Comparison of ENCODE assay signal across 20 cellular contexts in genomic region chr22:48784701-48785503, GRCh38.
A peak's percentile ranks its signal among the peaks of the same experiment; 100 is the strongest.
DNase-seq lines count a peak whose midpoint lies in the region; ATAC-seq and TF ChIP-seq lines count a peak whose summit lies in the region.
"Had no signal": no experiment of that assay in that cellular context is flagged by ENCODE, and none has a peak within 500 bp of the region (broad histone marks: within the 10 kb centered on the region; RNA-seq: fewer than 3 reads in every experiment).

No MANE protein-coding gene starts in this region.

- no peak overlapping the region for H4K8ac ChIP-seq in neuronal stem cell (ENCODE audit: low read depth, low read length)

- TF ChIP-seq CTCF in right atrium auricular region (IDR thresholded peaks at IDR 0.05), result no peak
- no peak for TF ChIP-seq CTCF in esophagus muscularis mucosa (IDR thresholded peaks at IDR 0.05)

- no peak overlapping the region for H2BK5ac ChIP-seq in neuronal stem cell (ENCODE audit: low read length)

- H3K9me3 ChIP-seq in right atrium auricular region (no peaks in the 10 kb centered on the region), esophagus muscularis mucosa (no peaks in the 10 kb centered on the region), neuronal stem cell (replicated peaks in 1 of 2; ENCODE audit: control insufficient read depth in 2 of 2, insufficient read depth in 1 of 2, low read depth in 1 of 2, low read length in 2 of 2) (peaks cover 0 to 2% of the 10 kb centered on the region in 2 donors)
- H3K9me3 ChIP-seq: HAP-1 had no signal

- H3K4me3 ChIP-seq in right atrium auricular region (no peak overlapping the region), esophagus muscularis mucosa (no peak overlapping the region), neuronal stem cell (ENCODE audit: low read length in 2 of 2) (no peak overlapping the region)
- H3K4me3 ChIP-seq: GM12878, GM23248, HAP-1 had no signal

- no peak overlapping the region for H2BK15ac ChIP-seq in neuronal stem cell (ENCODE audit: low read length)

- H3K27ac ChIP-seq in right atrium auricular region, result no peak overlapping the region
- no peak overlapping the region for H3K27ac ChIP-seq in esophagus muscularis mucosa (replicated peaks in 1 of 4)
- H3K27ac ChIP-seq in neuronal stem cell (replicated peaks; ENCODE audit: low read length), result no peak overlapping the region
- H3K27ac ChIP-seq: GM23248, RWPE1 had no signal

- intact Hi-C loops in Right ventricle myocardium superior (cut with DNase I) (no loop called here), esophagus muscularis mucosa (cut with DNase I) (no loop called here)
- intact Hi-C loops in activated T-helper 2 cell treated with anti-CD3 and anti-CD28 coated beads, Interferon-gamma antibody, Interleukin-2, Interleukin-4, amounts not matched to agents 10 μg/mL and 5 μg/mL and 100 μg/mL, durations not matched to agents 14 hours and 24 hours and 36 hours (cut with micrococcal nuclease), result no loop called here

- H2BK120ac ChIP-seq in neuronal stem cell (ENCODE audit: low read depth, low read length), result no peak overlapping the region

- no peak for TF ChIP-seq POLR2A in esophagus muscularis mucosa (IDR thresholded peaks at IDR 0.05; ENCODE audit: low read depth)

- H3K27me3 ChIP-seq in right atrium auricular region, result no peaks in the 10 kb centered on the region
- peaks cover 0 to 45% (median 0%) of the 10 kb centered on the region in 4 donors for H3K27me3 ChIP-seq in esophagus muscularis mucosa
- H3K27me3 ChIP-seq in neuronal stem cell (ENCODE audit: control insufficient read depth in 3 of 3, insufficient read depth in 3 of 3, low read depth in 1 of 3, low read length in 3 of 3), result no peaks in the 10 kb centered on the region

- no peak overlapping the region for H2BK12ac ChIP-seq in neuronal stem cell (ENCODE audit: low read length)

- H3K9ac ChIP-seq in neuronal stem cell (ENCODE audit: low read depth, low read length, poor library complexity), result peak overlapping the region; percentile 44
- H3K9ac ChIP-seq: GM23248 had no signal

- no peak overlapping the region for H3K23ac ChIP-seq in neuronal stem cell (ENCODE audit: low read depth, low read length, poor library complexity)

- H3K4me1 ChIP-seq in right atrium auricular region (no peaks in the 10 kb centered on the region), esophagus muscularis mucosa (no peaks in the 10 kb centered on the region), neuronal stem cell (ENCODE audit: control insufficient read depth in 2 of 2, insufficient read depth in 1 of 2, low read depth in 1 of 2, low read length in 2 of 2) (peaks cover 0 to 2% of the 10 kb centered on the region in 2 donors)
- H3K4me1 ChIP-seq: HAP-1 had no signal

- H2AK5ac ChIP-seq in neuronal stem cell (ENCODE audit: low read depth, low read length), result no peak overlapping the region

- H3K4me3 Mint-ChIP-seq in activated T-helper 2 cell treated with anti-CD3 and anti-CD28 coated beads, Interferon-gamma antibody, Interleukin-2, Interleukin-4, amounts not matched to agents 10 μg/mL and 5 μg/mL and 100 μg/mL, durations not matched to agents 14 hours and 24 hours and 36 hours (ENCODE audit: low read depth), result no peak overlapping the region
- H3K4me3 Mint-ChIP-seq: CD4-positive, CD25-positive, alpha-beta regulatory T cell had no signal

- H3K18ac ChIP-seq in neuronal stem cell (ENCODE audit: low read length), result peak overlapping the region; percentile 48

- DNase-seq in right atrium auricular region (ENCODE audit: low spot score) (peak; percentile 28), Right ventricle myocardium superior (no peak), esophagus muscularis mucosa (ENCODE audit: extremely low spot score) (peak; percentile 79), neuronal stem cell (ENCODE audit: low spot score) (no peak)
- DNase-seq in activated T-helper 2 cell treated with anti-CD3 and anti-CD28 coated beads, Interferon-gamma antibody, Interleukin-2, Interleukin-4, amounts not matched to agents 10 μg/mL and 5 μg/mL and 100 μg/mL, durations not matched to agents 14 hours and 24 hours and 36 hours (ENCODE audit: low spot score), result no peak
- DNase-seq: CD4-positive, CD25-positive, alpha-beta regulatory T cell; DMS79; GM23248; KG1; NCI-H1092; NCI-H146; NCI-H2029; NCI-H2227 treated with DMSO at 0.1 percent for 48 hours; NCI-H510A; NCI-H748 treated with DMSO at 0.1 percent for 48 hours had no signal

- no peaks in the 10 kb centered on the region for H3K4me1 Mint-ChIP-seq in activated T-helper 2 cell treated with anti-CD3 and anti-CD28 coated beads, Interferon-gamma antibody, Interleukin-2, Interleukin-4, amounts not matched to agents 10 μg/mL and 5 μg/mL and 100 μg/mL, durations not matched to agents 14 hours and 24 hours and 36 hours (ENCODE audit: low read depth)
- H3K4me1 Mint-ChIP-seq: CD4-positive, CD25-positive, alpha-beta regulatory T cell had no signal

- no peak overlapping the region for H3K27ac Mint-ChIP-seq in activated T-helper 2 cell treated with anti-CD3 and anti-CD28 coated beads, Interferon-gamma antibody, Interleukin-2, Interleukin-4, amounts not matched to agents 10 μg/mL and 5 μg/mL and 100 μg/mL, durations not matched to agents 14 hours and 24 hours and 36 hours
- H3K27ac Mint-ChIP-seq: CD4-positive, CD25-positive, alpha-beta regulatory T cell had no signal

- H3K4ac ChIP-seq in neuronal stem cell (ENCODE audit: low read length), result no peak overlapping the region

- no peak for TF ChIP-seq EP300 in esophagus muscularis mucosa (IDR thresholded peaks at IDR 0.05)

- H2AFZ ChIP-seq in neuronal stem cell (ENCODE audit: low read length), result no peak overlapping the region
- H2AFZ ChIP-seq: GM23248 had no signal

- H3K79me1 ChIP-seq in neuronal stem cell (ENCODE audit: low read depth, low read length), result no peaks in the 10 kb centered on the region

- no peaks in the 10 kb centered on the region for H3K36me3 Mint-ChIP-seq in activated T-helper 2 cell treated with anti-CD3 and anti-CD28 coated beads, Interferon-gamma antibody, Interleukin-2, Interleukin-4, amounts not matched to agents 10 μg/mL and 5 μg/mL and 100 μg/mL, durations not matched to agents 14 hours and 24 hours and 36 hours (ENCODE audit: low read depth)
- H3K36me3 Mint-ChIP-seq: CD4-positive, CD25-positive, alpha-beta regulatory T cell had no signal

- H3K36me3 ChIP-seq in right atrium auricular region (no peaks in the 10 kb centered on the region), esophagus muscularis mucosa (no peaks in the 10 kb centered on the region), neuronal stem cell (replicated peaks in 1 of 2; ENCODE audit: control insufficient read depth in 2 of 2, insufficient read depth in 2 of 2, low read length in 2 of 2) (no peaks in the 10 kb centered on the region)
- H3K36me3 ChIP-seq: HAP-1 had no signal

- H3K27me3 Mint-ChIP-seq in activated T-helper 2 cell treated with anti-CD3 and anti-CD28 coated beads, Interferon-gamma antibody, Interleukin-2, Interleukin-4, amounts not matched to agents 10 μg/mL and 5 μg/mL and 100 μg/mL, durations not matched to agents 14 hours and 24 hours and 36 hours (ENCODE audit: low read depth), result no peaks in the 10 kb centered on the region
- H3K27me3 Mint-ChIP-seq: CD4-positive, CD25-positive, alpha-beta regulatory T cell had no signal

- H3K9me3 Mint-ChIP-seq in activated T-helper 2 cell treated with anti-CD3 and anti-CD28 coated beads, Interferon-gamma antibody, Interleukin-2, Interleukin-4, amounts not matched to agents 10 μg/mL and 5 μg/mL and 100 μg/mL, durations not matched to agents 14 hours and 24 hours and 36 hours, result no peaks in the 10 kb centered on the region
- H3K9me3 Mint-ChIP-seq: CD4-positive, CD25-positive, alpha-beta regulatory T cell had no signal

- peak overlapping the region; percentile 40 for H3K14ac ChIP-seq in neuronal stem cell (ENCODE audit: low read length)

- H4K91ac ChIP-seq in neuronal stem cell (ENCODE audit: low read depth, low read length, poor library complexity), result no peak overlapping the region

- 94% methylated on average over 8 of the region's 21 CpGs for WGBS in esophagus muscularis mucosa
- WGBS in neuronal stem cell (ENCODE audit: extremely low coverage in 2 of 2, insufficient read length in 2 of 2, insufficient replicate concordance in 1 of 2), 2 donors, result no CpG with 5 or more reads among the region's 21 CpGs

- no peak overlapping the region for H3K4me2 ChIP-seq in neuronal stem cell (ENCODE audit: insufficient read depth, low read length, poor library complexity, severe bottlenecking)

- no peak for ATAC-seq in Right ventricle myocardium superior (ENCODE audit: poor library complexity)
- no peak for ATAC-seq in GM21423 (IDR thresholded peaks at IDR 0.05; ENCODE audit: unreplicated experiment)
- ATAC-seq in HG02763 (IDR thresholded peaks at IDR 0.05; ENCODE audit: unreplicated experiment), result no peak
- ATAC-seq: GM12878 had no signal

Comparison
In these comparisons a context has a peak if more than half of its experiments do, and no peak if none do; other contexts are left out.
1. DNase-seq: peak in right atrium auricular region (single experiment) and esophagus muscularis mucosa (single experiment); none in Right ventricle myocardium superior (single experiment), neuronal stem cell (single experiment) and activated T-helper 2 cell treated with anti-CD3 and anti-CD28 coated beads, Interferon-gamma antibody, Interleukin-2, Interleukin-4, amounts not matched to agents 10 μg/mL and 5 μg/mL and 100 μg/mL, durations not matched to agents 14 hours and 24 hours and 36 hours (single experiment).